ENCODE assay signal across 22 cellular contexts in the genomic region with DNA sequence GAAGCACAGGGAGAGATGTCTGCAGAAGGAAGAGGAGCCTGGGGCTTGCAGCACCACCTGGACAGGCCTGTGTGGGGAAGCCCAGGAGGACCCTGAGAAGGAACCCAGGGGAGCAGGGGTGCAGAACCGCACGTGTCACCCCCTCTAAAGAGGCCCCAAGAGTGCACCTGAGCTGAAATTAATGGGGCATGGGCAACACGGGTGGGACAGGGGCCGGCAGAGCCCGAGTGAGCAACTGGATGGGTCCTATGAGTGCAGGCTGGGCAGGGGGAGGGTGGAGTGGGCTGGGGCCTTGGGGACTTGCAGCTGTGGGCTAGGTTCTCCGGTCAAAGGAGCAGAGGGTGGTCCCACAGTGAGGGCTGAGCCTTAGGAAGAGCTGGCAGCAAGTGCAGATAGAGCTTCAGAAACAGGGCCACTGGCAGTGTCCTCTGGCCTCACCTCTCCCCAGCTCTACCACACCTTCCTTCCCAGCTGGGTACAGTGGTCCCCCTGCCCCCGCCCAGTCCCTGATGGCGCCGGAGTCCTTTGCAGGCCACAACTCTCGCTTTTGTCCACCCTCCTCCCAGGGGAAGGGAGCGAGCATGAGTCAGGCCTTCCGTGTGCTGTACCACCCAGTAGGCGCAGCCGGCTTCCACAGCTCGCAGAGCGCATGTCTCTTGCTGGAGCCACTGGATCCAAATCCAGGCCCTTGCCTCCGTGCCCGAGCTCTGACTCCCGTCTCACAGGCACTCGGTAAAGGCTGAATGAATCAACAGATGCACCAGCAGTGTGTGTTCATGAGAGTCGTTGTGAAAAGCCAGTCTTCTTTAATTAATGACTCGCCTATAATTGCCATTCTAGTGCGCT.
A peak's percentile ranks its signal among the peaks of the same experiment; 100 is the strongest.
DNase-seq lines count a peak whose midpoint lies in the region; ATAC-seq and TF ChIP-seq lines count a peak whose summit lies in the region.
"Had no signal": no experiment of that assay in that cellular context is flagged by ENCODE, and none has a peak within 500 bp of the region (broad histone marks: within the 10 kb centered on the region; RNA-seq: fewer than 3 reads in every experiment).

No MANE protein-coding gene starts in this region.

- H3K27ac Mint-ChIP-seq in GM23338 = no peak overlapping the region
- H3K27ac Mint-ChIP-seq: activated CD4-positive, alpha-beta memory T cell treated with anti-CD3 and anti-CD28 coated beads for 36 hours; CD4-positive, alpha-beta memory T cell; natural killer cell; stimulated activated naive B cell treated with anti-CD40 and anti-IgM and Interleukin-4, amounts not matched to agents 10 μg/mL and 1 μg/mL and 100 μg/mL, for 72 hours had no signal

- ATAC-seq in GM23338 = peak; percentile 23
- no peak for ATAC-seq in GM21360 (IDR thresholded peaks at IDR 0.05; ENCODE audit: unreplicated experiment)
- ATAC-seq: left colon; natural killer cell; stimulated activated naive B cell treated with anti-CD40 and anti-IgM and Interleukin-4, amounts not matched to agents 10 μg/mL and 1 μg/mL and 100 μg/mL, for 72 hours had no signal

- no peaks in the 10 kb centered on the region for H4K20me1 ChIP-seq in GM23338 (replicated peaks; ENCODE audit: insufficient read depth)

- no peak overlapping the region for H3K4me3 ChIP-seq in GM23338
- H3K4me3 ChIP-seq in Peyer's patch = no peak overlapping the region
- H3K4me3 ChIP-seq in spleen = no peak overlapping the region
- H3K4me3 ChIP-seq in WERI-Rb-1 (ENCODE audit: low read depth, low read length) = no peak overlapping the region
- H3K4me3 ChIP-seq: breast epithelium, colonic mucosa, SJCRH30, testis had no signal

- no peaks in the 10 kb centered on the region for H3K36me3 ChIP-seq in GM23338 (ENCODE audit: insufficient read depth)
- no peaks in the 10 kb centered on the region for H3K36me3 ChIP-seq in Peyer's patch
- no peaks in the 10 kb centered on the region for H3K36me3 ChIP-seq in spleen
- no peaks in the 10 kb centered on the region for H3K36me3 ChIP-seq in WERI-Rb-1
- H3K36me3 ChIP-seq: breast epithelium, colonic mucosa, SJCRH30 had no signal

- WGBS in spleen, 5 donors = 69 to 82% (median 79%) methylated on average over 22 to 23 of the region's 23 CpGs

- H3K9me3 ChIP-seq in Peyer's patch (no peaks in the 10 kb centered on the region), spleen (peaks cover 0 to 2% (median 0%) of the 10 kb centered on the region in 8 donors), WERI-Rb-1 (ENCODE audit: severe bottlenecking) (no peaks in the 10 kb centered on the region)
- H3K9me3 ChIP-seq: colonic mucosa, SJCRH30, testis had no signal

- H3F3A ChIP-seq in GM23338 (replicated peaks; ENCODE audit: low read depth) = no peaks in the 10 kb centered on the region

- no peaks in the 10 kb centered on the region for H3K4me1 ChIP-seq in GM23338 (ENCODE audit: insufficient read depth)
- no peaks in the 10 kb centered on the region for H3K4me1 ChIP-seq in Peyer's patch
- H3K4me1 ChIP-seq in spleen = no peaks in the 10 kb centered on the region
- H3K4me1 ChIP-seq: breast epithelium, colonic mucosa, SJCRH30, testis had no signal

- TF ChIP-seq CTCF in GM23338 (conservative IDR thresholded peaks at IDR 0.05; ENCODE audit: low read depth in 2 of 2) = no peak
- TF ChIP-seq CTCF in Peyer's patch (IDR thresholded peaks at IDR 0.05) = no peak
- no peak for TF ChIP-seq CTCF in spleen (IDR thresholded peaks at IDR 0.05 in 8 of 11, conservative IDR thresholded peaks at IDR 0.05 in 3 of 11)
- no peak for TF ChIP-seq CTCF in WERI-Rb-1 (IDR thresholded peaks at IDR 0.05; ENCODE audit: low read depth, low read length)

- peaks cover 7% of the 10 kb centered on the region for H3K4me1 Mint-ChIP-seq in GM23338
- H3K4me1 Mint-ChIP-seq: CD4-positive, alpha-beta memory T cell; natural killer cell; stimulated activated naive B cell treated with anti-CD40 and anti-IgM and Interleukin-4, amounts not matched to agents 10 μg/mL and 1 μg/mL and 100 μg/mL, for 72 hours had no signal

- peaks cover 3% of the 10 kb centered on the region for H3K9me3 Mint-ChIP-seq in GM23338
- H3K9me3 Mint-ChIP-seq: activated CD4-positive, alpha-beta memory T cell treated with anti-CD3 and anti-CD28 coated beads for 36 hours; natural killer cell had no signal

- H3K27me3 Mint-ChIP-seq in GM23338 (ENCODE audit: insufficient read depth, low read depth, poor library complexity) = peaks cover 19% of the 10 kb centered on the region
- H3K27me3 Mint-ChIP-seq: activated CD4-positive, alpha-beta memory T cell treated with anti-CD3 and anti-CD28 coated beads for 36 hours; stimulated activated naive B cell treated with anti-CD40 and anti-IgM and Interleukin-4, amounts not matched to agents 10 μg/mL and 1 μg/mL and 100 μg/mL, for 72 hours had no signal

- DNase-seq in GM23338 (ENCODE audit: low spot score) (no peak), Peyer's patch (peak; percentile 4 to 38 (median 36)), islet precursor cell (peak; percentile 67), spleen (peak; percentile 47), DMS79 treated with DMSO at 0.1 percent for 48 hours (lab: John Stamatoyannopoulos, UW) (no peak), WERI-Rb-1 (no peak)
- DNase-seq: activated CD4-positive, alpha-beta memory T cell treated with anti-CD3 and anti-CD28 coated beads for 36 hours; activated naive CD4-positive, alpha-beta T cell; activated T-cell treated with anti-CD3 and anti-CD28 coated beads, Interleukin-2, amount 50 U/mL, for 1 hour; CD4-positive, alpha-beta memory T cell; colonic mucosa; natural killer cell; NCI-H1105; NCI-H2029 treated with DMSO at 0.1 percent for 48 hours; NCI-H446 treated with DMSO at 0.1 percent for 48 hours; SJCRH30; stimulated activated naive B cell treated with anti-CD40 and anti-IgM and Interleukin-4, amounts not matched to agents 10 μg/mL and 1 μg/mL and 100 μg/mL, for 72 hours; T-helper 2 cell; testis had no signal

- no peaks in the 10 kb centered on the region for H3K27me3 ChIP-seq in GM23338 (ENCODE audit: insufficient read depth)
- no peaks in the 10 kb centered on the region for H3K27me3 ChIP-seq in Peyer's patch
- H3K27me3 ChIP-seq in spleen (replicated peaks in 1 of 7) = peaks cover 0 to 18% (median 0%) of the 10 kb centered on the region in 7 donors
- H3K27me3 ChIP-seq in WERI-Rb-1 (ENCODE audit: insufficient read depth, low read depth, severe bottlenecking) = no peaks in the 10 kb centered on the region
- H3K27me3 ChIP-seq: colonic mucosa, testis had no signal

- peaks cover 3% of the 10 kb centered on the region; the same call in 1 of the 3 replicates for H3K36me3 Mint-ChIP-seq in GM23338 (ENCODE audit: low read depth)
- H3K36me3 Mint-ChIP-seq: activated CD4-positive, alpha-beta memory T cell treated with anti-CD3 and anti-CD28 coated beads for 36 hours; CD4-positive, alpha-beta memory T cell; natural killer cell; stimulated activated naive B cell treated with anti-CD40 and anti-IgM and Interleukin-4, amounts not matched to agents 10 μg/mL and 1 μg/mL and 100 μg/mL, for 72 hours had no signal

- no peaks in the 10 kb centered on the region for H3K79me2 ChIP-seq in GM23338 (replicated peaks; ENCODE audit: insufficient read depth)

- TF ChIP-seq POLR2A in Peyer's patch (IDR thresholded peaks at IDR 0.05) = no peak
- no peak for TF ChIP-seq POLR2A in spleen (IDR thresholded peaks at IDR 0.05)

- no peak overlapping the region for H3K4me2 ChIP-seq in GM23338

- peak overlapping the region; percentile 74; the same call in 1 of the 2 replicates for H2AFZ ChIP-seq in GM23338

- intact Hi-C loops in spleen (cut with DNase I; ENCODE audit: low total_unique reads) = no loop called here

- no peak overlapping the region for H3K27ac ChIP-seq in GM23338 (ENCODE audit: low read depth)
- H3K27ac ChIP-seq in Peyer's patch = no peak overlapping the region
- no peak overlapping the region for H3K27ac ChIP-seq in spleen
- no peak overlapping the region for H3K27ac ChIP-seq in WERI-Rb-1
- H3K27ac ChIP-seq: breast epithelium, colonic mucosa, SJCRH30, testis had no signal

- no peak overlapping the region for H3K4me3 Mint-ChIP-seq in GM23338
- H3K4me3 Mint-ChIP-seq: activated CD4-positive, alpha-beta memory T cell treated with anti-CD3 and anti-CD28 coated beads for 36 hours; CD4-positive, alpha-beta memory T cell; natural killer cell; stimulated activated naive B cell treated with anti-CD40 and anti-IgM and Interleukin-4, amounts not matched to agents 10 μg/mL and 1 μg/mL and 100 μg/mL, for 72 hours had no signal

- H3K9me2 ChIP-seq in GM23338 (ENCODE audit: insufficient read depth) = no peaks in the 10 kb centered on the region

TF ChIP-seq in GM23338, 12 proteins besides CTCF, POLR2A, EP300 and RAD21:
- no peak for TF ChIP-seq ZNF331 (CRISPR knock-in tag; IDR thresholded peaks at IDR 0.05; ENCODE audit: low read depth)
- TF ChIP-seq POLR2AphosphoS5 (IDR thresholded peaks at IDR 0.05; ENCODE audit: low read depth) = no peak
- no peak for TF ChIP-seq STAT1 (IDR thresholded peaks at IDR 0.05; ENCODE audit: unreplicated experiment)
TF ChIP-seq in GM23338: peak in this region for 0.

Comparison
In these comparisons a context has a peak if more than half of its experiments do, and no peak if none do; other contexts are left out.
1. DNase-seq: peak in Peyer's patch (3 of 3), islet precursor cell (single experiment) and spleen (single experiment); none in GM23338 (single experiment), DMS79 treated with DMSO at 0.1 percent for 48 hours (single experiment) and WERI-Rb-1 (single experiment).